In the genomic region with DNA sequence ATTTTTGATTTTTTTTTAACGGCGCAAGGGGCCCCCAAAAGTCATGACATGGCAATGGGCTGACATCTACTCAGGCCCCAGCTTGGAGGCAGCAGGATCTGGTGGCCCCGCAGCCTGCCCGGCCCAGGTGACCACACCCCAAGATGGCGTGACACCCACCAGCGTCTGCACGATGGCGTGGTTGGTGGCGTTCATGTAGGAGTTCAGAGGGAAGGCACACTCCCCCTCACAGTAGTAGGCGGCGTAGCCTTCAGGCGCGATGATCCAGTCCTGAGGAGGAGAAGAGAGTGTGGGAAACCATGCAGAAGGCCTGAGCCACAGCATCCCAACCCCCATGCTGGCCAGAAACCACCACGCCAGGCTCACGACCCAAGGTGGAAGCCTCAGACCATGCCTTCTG, we compare ENCODE assay signal across 31 cellular contexts.
"Had no signal": no experiment of that assay in that cellular context is flagged by ENCODE, and none has a peak within 500 bp of the region (broad histone marks: within the 10 kb centered on the region; RNA-seq: fewer than 3 reads in every experiment).

No MANE protein-coding gene starts in this region.

- H3K4me3 ChIP-seq: ascending aorta, cardiac muscle cell had no signal

- H3K27me3 ChIP-seq: ascending aorta, cardiac muscle cell had no signal

- DNase-seq: activated B cell treated with CpG ODN at 0.5 μM for 24 hours; activated CD4-positive, alpha-beta memory T cell treated with anti-CD3 and anti-CD28 coated beads, Interleukin-2, amount 10 ng/mL, durations not matched to agents 7 days and 5 days; activated CD4-positive, alpha-beta T cell treated with anti-CD3 and anti-CD28 coated beads for 1 hour; activated CD4-positive, alpha-beta T cell treated with anti-CD3 and anti-CD28 coated beads for 36 hours; activated CD4-positive, alpha-beta T cell treated with anti-CD3 and anti-CD28 coated beads for 48 hours; activated CD4-positive, alpha-beta T cell treated with anti-CD3 and anti-CD28 coated beads, Interleukin-2, amount 10 ng/mL, durations not matched to agents 7 days and 5 days; activated CD4-positive, alpha-beta T cell treated with anti-CD3 and anti-CD28 coated beads, Interleukin-2, amount 50 U/mL, for 48 hours; activated CD8-positive, alpha-beta memory T cell treated with anti-CD3 and anti-CD28 coated beads for 24 hours; activated CD8-positive, alpha-beta memory T cell treated with anti-CD3 and anti-CD28 coated beads, Interleukin-2, amount 10 ng/mL, durations not matched to agents 7 days and 5 days; activated CD8-positive, alpha-beta memory T cell treated with anti-CD3 and anti-CD28 coated beads, Interleukin-2, amount 50 U/mL, for 48 hours; activated CD8-positive, alpha-beta T cell treated with anti-CD3 and anti-CD28 coated beads, Interleukin-2, amount 10 ng/mL, durations not matched to agents 7 days and 5 days; activated effector memory CD4-positive, alpha-beta T cell treated with Interleukin-2 at 50 U/mL for 16 hours; activated naive CD4-positive, alpha-beta T cell treated with anti-CD3 and anti-CD28 coated beads, Interleukin-2, amount 10 ng/mL, durations not matched to agents 7 days and 5 days; activated naive CD4-positive, alpha-beta T cell treated with Interleukin-2 at 50 U/mL for 16 hours; activated naive CD8-positive, alpha-beta T cell treated with anti-CD3 and anti-CD28 coated beads, Interleukin-2, amount 10 ng/mL, durations not matched to agents 7 days and 5 days; activated naive CD8-positive, alpha-beta T cell treated with anti-CD3 and anti-CD28 coated beads, Interleukin-2, amount 50 U/mL, for 24 hours; activated T-cell treated with anti-CD3 and anti-CD28 coated beads, Interleukin-2, amount 50 U/mL, for 24 hours; activated T-cell treated with anti-CD3 and anti-CD28 coated beads, Interleukin-2, amount 50 U/mL, for 48 hours; amygdala; anterior cingulate cortex; caudate nucleus; cerebellar nuclear complex; T-helper 1 cell; T-helper 2 cell; T-helper 9 cell had no signal

- FAIRE-seq: bronchial epithelial cell, TTC549 had no signal

- ATAC-seq: activated CD4-positive, alpha-beta T cell treated with anti-CD3 and anti-CD28 coated beads for 36 hours; activated CD4-positive, CD25-positive, alpha-beta regulatory T cell treated with anti-CD3 and anti-CD28 coated beads, Interleukin-2, amount 50 U/mL, for 24 hours; activated CD8-positive, alpha-beta memory T cell treated with anti-CD3 and anti-CD28 coated beads, Interleukin-2, amount 10 ng/mL, durations not matched to agents 7 days and 5 days; activated CD8-positive, alpha-beta T cell treated with anti-CD3 and anti-CD28 coated beads, Interleukin-2, amount 10 ng/mL, durations not matched to agents 7 days and 5 days; activated naive CD8-positive, alpha-beta T cell treated with anti-CD3 and anti-CD28 coated beads, Interleukin-2, amount 50 U/mL, for 24 hours had no signal

- H3K9me3 ChIP-seq: ascending aorta had no signal

- H3K4me1 ChIP-seq: ascending aorta had no signal

- H3K36me3 ChIP-seq: ascending aorta had no signal

- H3K27ac ChIP-seq: ascending aorta, cardiac muscle cell, VCaP had no signal
